28 cellular contexts compared by ENCODE assay signal in the genomic region with DNA sequence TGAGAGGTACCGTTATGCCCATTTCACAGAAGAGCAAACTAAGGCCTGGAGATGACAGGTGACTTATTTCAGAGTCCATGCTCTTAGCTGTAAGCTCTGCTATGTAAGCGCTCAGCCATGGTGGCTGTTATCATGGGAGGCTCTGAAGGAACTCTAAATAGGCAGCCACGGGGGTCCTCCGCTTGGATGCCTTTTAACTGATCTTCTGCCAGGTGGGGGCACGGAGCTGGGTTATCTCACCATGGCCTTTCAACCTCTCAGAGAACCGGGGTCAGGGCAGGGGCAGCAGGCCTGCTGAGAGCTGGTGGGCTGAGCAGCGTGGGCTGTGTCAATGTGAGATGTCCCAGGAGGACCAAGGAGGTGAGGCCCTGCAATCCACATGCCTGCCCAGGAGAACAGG.
"Had no signal": no experiment of that assay in that cellular context is flagged by ENCODE, and none has a peak within 500 bp of the region (broad histone marks: within the 10 kb centered on the region; RNA-seq: fewer than 3 reads in every experiment).

No MANE protein-coding gene starts in this region.

- H3K36me3 Mint-ChIP-seq: immature natural killer cell, naive B cell had no signal

- H3K4me1 ChIP-seq: esophagus squamous epithelium, gastrocnemius medialis, heart right ventricle, left lung, lower lobe of right lung had no signal

- H3K4me3 ChIP-seq: coronary artery, dorsolateral prefrontal cortex, esophagus squamous epithelium, gastrocnemius medialis, heart right ventricle, left lung, lower lobe of right lung, mucosa of descending colon had no signal

- ATAC-seq: esophagus mucosa, gastrocnemius medialis, heart right ventricle, left cardiac atrium, left lung, left ventricle myocardium superior, lower lobe of right lung, mucosa of descending colon had no signal

- H3K4me3 Mint-ChIP-seq: immature natural killer cell, naive B cell had no signal

- H3K36me3 ChIP-seq: esophagus squamous epithelium, gastrocnemius medialis, heart right ventricle, left lung, lower lobe of right lung had no signal

- H3K9me3 Mint-ChIP-seq: immature natural killer cell had no signal

- H3K9me3 ChIP-seq: esophagus squamous epithelium, gastrocnemius medialis, heart right ventricle, left lung, lower lobe of right lung, mucosa of descending colon had no signal

- H3K4me1 Mint-ChIP-seq: immature natural killer cell had no signal

- H3K27ac Mint-ChIP-seq: immature natural killer cell, naive B cell had no signal

- DNase-seq: dermis blood vessel endothelial cell; dorsolateral prefrontal cortex; effector CD4-positive, alpha-beta T cell; effector memory CD4-positive, alpha-beta T cell; erythroblast; esophagus squamous epithelium; foreskin fibroblast; foreskin melanocyte; gastrocnemius medialis; glutamatergic neuron; head of caudate nucleus; heart right ventricle; hippocampal formation; immature natural killer cell; left cardiac atrium; left lung; left ventricle myocardium superior; lower lobe of right lung; mesenchymal stem cell; midbrain; mucosa of descending colon; naive B cell had no signal

- H3K27ac ChIP-seq: coronary artery, dorsolateral prefrontal cortex, epithelial cell of prostate, esophagus squamous epithelium, gastrocnemius medialis, heart right ventricle, left lung, lower lobe of right lung had no signal

- FAIRE-seq: colon, endometrium, keratinocyte had no signal
